Comparison of ENCODE assay signal across 8 cellular contexts in the genomic region with DNA sequence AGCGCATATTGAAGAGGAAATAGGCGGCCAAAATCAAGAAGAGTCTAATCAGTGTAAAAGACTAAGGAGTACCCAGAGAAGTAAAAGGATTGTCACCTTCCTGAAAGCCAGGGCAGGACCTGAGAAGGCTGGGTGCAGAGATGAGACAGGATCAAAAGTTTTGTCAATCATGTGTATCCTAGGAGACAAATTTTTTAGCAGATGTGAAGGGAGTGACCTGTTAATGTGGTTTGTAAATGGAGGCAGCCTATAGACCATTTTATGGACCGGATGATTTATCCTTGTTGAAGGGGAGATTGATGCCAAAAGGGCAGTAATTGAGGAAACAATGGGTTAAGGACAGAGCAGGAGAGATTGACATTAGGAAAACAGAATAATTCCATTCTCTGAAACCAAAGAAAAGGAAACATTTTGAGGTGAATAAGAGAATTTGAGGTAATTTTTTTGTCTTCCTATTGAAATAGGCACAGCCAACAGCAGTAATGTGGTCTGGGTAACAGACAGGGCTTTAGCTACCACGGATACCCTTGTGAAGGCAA. TPM values are rescaled to one million over a fixed set of nuclear protein-coding genes. Genes with fewer than 3 reads are reported as not detected.
A peak's percentile ranks its signal among the peaks of the same experiment; 100 is the strongest.
DNase-seq lines count a peak whose midpoint lies in the region; ATAC-seq and TF ChIP-seq lines count a peak whose summit lies in the region.

No MANE protein-coding gene starts in this region.

- H3K36me3 Mint-ChIP-seq in activated T-helper 17 cell treated with anti-CD3 and anti-CD28 coated beads, Interleukin-2, amount 50 U/mL, for 72 hours (ENCODE audit: low read depth) = peaks cover 70% of the 10 kb centered on the region

- H3K36me3 ChIP-seq in mucosa of descending colon (ENCODE audit: low read depth) = no peaks in the 10 kb centered on the region

- intact Hi-C loops in mucosa of descending colon (cut with DNase I, micrococcal nuclease) = loop anchor here in 1 of 2 donors (10.0 kb wide), 1 partner anchor 83 kb away; a partner anchor contains a TSS

- H3K27me3 Mint-ChIP-seq in activated T-helper 17 cell treated with anti-CD3 and anti-CD28 coated beads, Interleukin-2, amount 50 U/mL, for 72 hours = no peaks in the 10 kb centered on the region

- no peaks in the 10 kb centered on the region for H3K9me3 ChIP-seq in mucosa of descending colon

- ATAC-seq in HG02885 (IDR thresholded peaks at IDR 0.05; ENCODE audit: poor library complexity, unreplicated experiment) = peak; percentile 15
- peak; percentile 44 for ATAC-seq in activated T-helper 17 cell treated with anti-CD3 and anti-CD28 coated beads, Interleukin-2, amount 50 U/mL, for 72 hours (replicated peaks)
- peak; percentile 1 for ATAC-seq in mucosa of descending colon
- no peak for ATAC-seq in GM19328 (IDR thresholded peaks at IDR 0.05; ENCODE audit: unreplicated experiment)

- H3K4me3 ChIP-seq in GM12875 (ENCODE audit: low read depth, low read length) (peak overlapping the region; percentile 68), mucosa of descending colon (no peak overlapping the region)

- no peak for DNase-seq in mucosa of descending colon
- DNase-seq in activated effector memory CD4-positive, alpha-beta T cell treated with Interleukin-2 at 50 U/mL for 16 hours = no peak
- DNase-seq in dermis blood vessel endothelial cell = no peak
- DNase-seq in stimulated activated CD4-positive, alpha-beta T cell treated with anti-CD3 and anti-CD28 coated beads, Interleukin-2, amount 100 ng/mL, for 24 hours = no peak

- H3K27ac Mint-ChIP-seq in activated T-helper 17 cell treated with anti-CD3 and anti-CD28 coated beads, Interleukin-2, amount 50 U/mL, for 72 hours = peak overlapping the region; percentile 100

- no peak for TF ChIP-seq CTCF in GM12875 (IDR thresholded peaks at IDR 0.05; ENCODE audit: borderline replicate concordance, insufficient read depth, low read depth, low read length)
- no peak for TF ChIP-seq CTCF in mucosa of descending colon (IDR thresholded peaks at IDR 0.05)

- H3K9me3 Mint-ChIP-seq in activated T-helper 17 cell treated with anti-CD3 and anti-CD28 coated beads, Interleukin-2, amount 50 U/mL, for 72 hours = no peaks in the 10 kb centered on the region

- H3K4me3 Mint-ChIP-seq in activated T-helper 17 cell treated with anti-CD3 and anti-CD28 coated beads, Interleukin-2, amount 50 U/mL, for 72 hours = peak overlapping the region; percentile 99

- H3K4me1 Mint-ChIP-seq in activated T-helper 17 cell treated with anti-CD3 and anti-CD28 coated beads, Interleukin-2, amount 50 U/mL, for 72 hours = peaks cover 30% of the 10 kb centered on the region

- H3K4me1 ChIP-seq in mucosa of descending colon (ENCODE audit: low read depth) = peaks cover 8% of the 10 kb centered on the region

RNA-seq across cellular contexts. Expression of a gene that starts 0.9 kb away (rescaled TPM):
- total RNA-seq in activated T-helper 17 cell treated with anti-CD3 and anti-CD28 coated beads, Interleukin-2, amount 50 U/mL, for 72 hours = 10 to 100 TPM; 64.4 to 68.9 TPM
- total RNA-seq in mucosa of descending colon = 10 to 100 TPM in 1 of 3 donors, 1 to 10 TPM in 2; 1.5 to 11.6 (median 3.1) TPM
- 9.0 and 38.6 TPM in 2 replicates for total RNA-seq in dermis blood vessel endothelial cell

RNA-seq across cellular contexts. Expression of a gene that starts 0.9 kb away (rescaled TPM):
- 10 to 100 TPM; 31.2 to 46.6 TPM for total RNA-seq in activated T-helper 17 cell treated with anti-CD3 and anti-CD28 coated beads, Interleukin-2, amount 50 U/mL, for 72 hours
- 10 to 100 TPM in 2 of 3 donors, 1 to 10 TPM in 1; 7.6 to 13.6 (median 10.6) TPM for total RNA-seq in mucosa of descending colon
- total RNA-seq in dermis blood vessel endothelial cell = 14.3 and 14.8 TPM in 2 replicates
